Comparison of ENCODE assay signal across 1 cellular context in the genomic region with DNA sequence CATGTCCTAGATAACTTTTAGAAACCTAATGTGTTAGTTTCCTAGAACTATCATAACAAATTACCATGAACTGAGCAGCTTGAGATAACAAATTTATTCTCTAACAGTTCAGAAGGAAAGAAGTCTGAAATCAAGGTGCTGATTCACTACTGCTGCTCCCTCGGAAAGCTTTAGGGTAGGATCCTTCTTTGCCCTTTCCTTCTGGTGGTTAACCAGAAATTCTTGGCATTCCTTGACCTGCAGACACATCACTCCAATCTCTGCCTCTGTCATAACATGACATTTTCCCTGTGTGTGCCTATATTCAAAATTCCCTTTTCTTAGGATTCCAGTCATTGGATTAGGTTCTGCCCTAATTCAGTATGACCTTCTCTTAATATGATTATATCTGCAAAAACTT.
TF ChIP-seq lines count a peak whose summit lies in the region.

No MANE protein-coding gene starts in this region.

TF ChIP-seq in GM23338, 12 proteins besides CTCF, POLR2A, EP300 and RAD21 (continued from another document):
- TF ChIP-seq, protein P1, sequence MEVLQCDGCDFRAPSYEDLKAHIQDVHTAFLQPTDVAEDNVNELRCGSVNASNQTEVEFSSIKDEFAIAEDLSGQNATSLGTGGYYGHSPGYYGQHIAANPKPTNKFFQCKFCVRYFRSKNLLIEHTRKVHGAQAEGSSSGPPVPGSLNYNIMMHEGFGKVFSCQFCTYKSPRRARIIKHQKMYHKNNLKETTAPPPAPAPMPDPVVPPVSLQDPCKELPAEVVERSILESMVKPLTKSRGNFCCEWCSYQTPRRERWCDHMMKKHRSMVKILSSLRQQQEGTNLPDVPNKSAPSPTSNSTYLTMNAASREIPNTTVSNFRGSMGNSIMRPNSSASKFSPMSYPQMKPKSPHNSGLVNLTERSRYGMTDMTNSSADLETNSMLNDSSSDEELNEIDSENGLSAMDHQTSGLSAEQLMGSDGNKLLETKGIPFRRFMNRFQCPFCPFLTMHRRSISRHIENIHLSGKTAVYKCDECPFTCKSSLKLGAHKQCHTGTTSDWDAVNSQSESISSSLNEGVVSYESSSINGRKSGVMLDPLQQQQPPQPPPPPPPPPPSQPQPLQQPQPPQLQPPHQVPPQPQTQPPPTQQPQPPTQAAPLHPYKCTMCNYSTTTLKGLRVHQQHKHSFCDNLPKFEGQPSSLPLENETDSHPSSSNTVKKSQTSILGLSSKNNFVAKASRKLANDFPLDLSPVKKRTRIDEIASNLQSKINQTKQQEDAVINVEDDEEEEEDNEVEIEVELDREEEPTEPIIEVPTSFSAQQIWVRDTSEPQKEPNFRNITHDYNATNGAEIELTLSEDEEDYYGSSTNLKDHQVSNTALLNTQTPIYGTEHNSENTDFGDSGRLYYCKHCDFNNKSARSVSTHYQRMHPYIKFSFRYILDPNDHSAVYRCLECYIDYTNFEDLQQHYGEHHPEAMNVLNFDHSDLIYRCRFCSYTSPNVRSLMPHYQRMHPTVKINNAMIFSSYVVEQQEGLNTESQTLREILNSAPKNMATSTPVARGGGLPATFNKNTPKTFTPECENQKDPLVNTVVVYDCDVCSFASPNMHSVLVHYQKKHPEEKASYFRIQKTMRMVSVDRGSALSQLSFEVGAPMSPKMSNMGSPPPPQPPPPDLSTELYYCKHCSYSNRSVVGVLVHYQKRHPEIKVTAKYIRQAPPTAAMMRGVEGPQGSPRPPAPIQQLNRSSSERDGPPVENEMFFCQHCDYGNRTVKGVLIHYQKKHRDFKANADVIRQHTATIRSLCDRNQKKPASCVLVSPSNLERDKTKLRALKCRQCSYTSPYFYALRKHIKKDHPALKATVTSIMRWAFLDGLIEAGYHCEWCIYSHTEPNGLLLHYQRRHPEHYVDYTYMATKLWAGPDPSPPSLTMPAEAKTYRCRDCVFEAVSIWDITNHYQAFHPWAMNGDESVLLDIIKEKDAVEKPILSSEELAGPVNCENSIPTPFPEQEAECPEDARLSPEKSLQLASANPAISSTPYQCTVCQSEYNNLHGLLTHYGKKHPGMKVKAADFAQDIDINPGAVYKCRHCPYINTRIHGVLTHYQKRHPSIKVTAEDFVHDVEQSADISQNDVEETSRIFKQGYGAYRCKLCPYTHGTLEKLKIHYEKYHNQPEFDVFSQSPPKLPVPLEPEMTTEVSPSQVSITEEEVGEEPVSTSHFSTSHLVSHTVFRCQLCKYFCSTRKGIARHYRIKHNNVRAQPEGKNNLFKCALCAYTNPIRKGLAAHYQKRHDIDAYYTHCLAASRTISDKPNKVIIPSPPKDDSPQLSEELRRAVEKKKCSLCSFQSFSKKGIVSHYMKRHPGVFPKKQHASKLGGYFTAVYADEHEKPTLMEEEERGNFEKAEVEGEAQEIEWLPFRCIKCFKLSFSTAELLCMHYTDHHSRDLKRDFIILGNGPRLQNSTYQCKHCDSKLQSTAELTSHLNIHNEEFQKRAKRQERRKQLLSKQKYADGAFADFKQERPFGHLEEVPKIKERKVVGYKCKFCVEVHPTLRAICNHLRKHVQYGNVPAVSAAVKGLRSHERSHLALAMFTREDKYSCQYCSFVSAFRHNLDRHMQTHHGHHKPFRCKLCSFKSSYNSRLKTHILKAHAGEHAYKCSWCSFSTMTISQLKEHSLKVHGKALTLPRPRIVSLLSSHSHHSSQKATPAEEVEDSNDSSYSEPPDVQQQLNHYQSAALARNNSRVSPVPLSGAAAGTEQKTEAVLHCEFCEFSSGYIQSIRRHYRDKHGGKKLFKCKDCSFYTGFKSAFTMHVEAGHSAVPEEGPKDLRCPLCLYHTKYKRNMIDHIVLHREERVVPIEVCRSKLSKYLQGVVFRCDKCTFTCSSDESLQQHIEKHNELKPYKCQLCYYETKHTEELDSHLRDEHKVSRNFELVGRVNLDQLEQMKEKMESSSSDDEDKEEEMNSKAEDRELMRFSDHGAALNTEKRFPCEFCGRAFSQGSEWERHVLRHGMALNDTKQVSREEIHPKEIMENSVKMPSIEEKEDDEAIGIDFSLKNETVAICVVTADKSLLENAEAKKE (CRISPR knock-in tag; IDR thresholded peaks at IDR 0.05): no peak
- no peak for TF ChIP-seq POLR2AphosphoS5 (IDR thresholded peaks at IDR 0.05; ENCODE audit: low read depth)
- TF ChIP-seq EZH2phosphoT487 (IDR thresholded peaks at IDR 0.05; ENCODE audit: unreplicated experiment): no peak
